In the genomic region with DNA sequence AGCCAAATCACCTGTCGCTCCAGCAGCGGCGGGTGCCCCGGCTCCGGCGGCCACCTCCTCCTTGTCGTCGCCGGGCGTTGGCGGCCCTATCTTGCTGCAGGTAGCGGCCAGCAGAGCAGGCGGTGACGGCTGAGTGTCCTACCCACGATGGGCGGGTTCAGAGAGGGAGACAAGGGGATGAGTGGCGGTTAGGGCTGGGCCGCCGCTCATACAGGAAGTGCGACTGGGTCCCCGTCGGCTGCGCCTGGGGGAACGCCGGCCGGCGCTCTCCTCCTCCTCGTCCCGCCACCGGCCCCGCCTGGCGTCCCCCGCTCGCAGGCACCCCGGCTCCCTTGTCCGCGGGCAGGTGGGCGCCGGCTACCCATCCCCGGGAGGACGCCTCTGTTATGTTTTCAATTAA, we compare ENCODE assay signal across 21 cellular contexts.
"Had no signal": no experiment of that assay in that cellular context is flagged by ENCODE, and none has a peak within 500 bp of the region (broad histone marks: within the 10 kb centered on the region; RNA-seq: fewer than 3 reads in every experiment).

No MANE protein-coding gene starts in this region.

- H3K27me3 Mint-ChIP-seq: activated B cell treated with CpG ODN at 0.5 μM for 24 hours; activated CD4-positive, alpha-beta T cell treated with anti-CD3 and anti-CD28 coated beads, Interleukin-2, amount 10 ng/mL, durations not matched to agents 24 days and 14 days; activated naive CD8-positive, alpha-beta T cell treated with anti-CD3 and anti-CD28 coated beads for 36 hours; stimulated activated naive CD8-positive, alpha-beta T cell treated with anti-CD3 and anti-CD28 coated beads, Interleukin-15, Interleukin-2, amounts not matched to agents 100 ng/mL and 50 ng/mL, for 24 hours; T-helper 17 cell had no signal

- FAIRE-seq: keratinocyte had no signal

- H3K4me3 Mint-ChIP-seq: activated B cell treated with CpG ODN at 0.5 μM for 24 hours; activated CD4-positive, alpha-beta T cell treated with anti-CD3 and anti-CD28 coated beads, Interleukin-2, amount 10 ng/mL, durations not matched to agents 24 days and 14 days; activated CD8-positive, alpha-beta T cell treated with anti-CD3 and anti-CD28 coated beads, Interleukin-2, amount 10 ng/mL, durations not matched to agents 7 days and 5 days; activated naive CD8-positive, alpha-beta T cell treated with anti-CD3 and anti-CD28 coated beads for 36 hours; natural killer cell; stimulated activated naive CD8-positive, alpha-beta T cell treated with anti-CD3 and anti-CD28 coated beads, Interleukin-15, Interleukin-2, amounts not matched to agents 100 ng/mL and 50 ng/mL, for 24 hours; T-helper 17 cell had no signal

- H3K4me1 ChIP-seq: body of pancreas, colonic mucosa, esophagus muscularis mucosa, left ventricle myocardium inferior had no signal

- H3K27me3 ChIP-seq: body of pancreas, colonic mucosa, esophagus muscularis mucosa had no signal

- H3K9me3 ChIP-seq: body of pancreas, colonic mucosa, esophagus muscularis mucosa, left ventricle myocardium inferior had no signal

- H3K4me1 Mint-ChIP-seq: activated B cell treated with CpG ODN at 0.5 μM for 24 hours; activated CD4-positive, alpha-beta T cell treated with anti-CD3 and anti-CD28 coated beads, Interleukin-2, amount 10 ng/mL, durations not matched to agents 24 days and 14 days; activated naive CD8-positive, alpha-beta T cell treated with anti-CD3 and anti-CD28 coated beads for 36 hours; natural killer cell; T-helper 17 cell had no signal

- H3K4me3 ChIP-seq: body of pancreas, colonic mucosa, esophagus muscularis mucosa, left ventricle myocardium inferior, skin epidermis had no signal

- DNase-seq: activated B cell treated with CpG ODN at 0.5 μM for 24 hours; activated CD4-positive, alpha-beta T cell treated with anti-CD3 and anti-CD28 coated beads, Interleukin-2, amount 10 ng/mL, durations not matched to agents 24 days and 14 days; activated CD8-positive, alpha-beta memory T cell treated with anti-CD3 and anti-CD28 coated beads, Interleukin-2, amount 50 U/mL, for 4 hours; activated CD8-positive, alpha-beta T cell treated with anti-CD3 and anti-CD28 coated beads, Interleukin-2, amount 10 ng/mL, durations not matched to agents 7 days and 5 days; activated gamma-delta T cell treated with Interleukin-2 at 50 U/mL for 16 hours; activated naive CD8-positive, alpha-beta T cell treated with anti-CD3 and anti-CD28 coated beads for 36 hours; activated T-cell treated with anti-CD3 and anti-CD28 coated beads, Interleukin-2, amount 50 U/mL, for 48 hours; amygdala; body of pancreas; caudate nucleus; colonic mucosa; left ventricle myocardium inferior; mesendoderm; natural killer cell; stimulated activated CD4-positive, alpha-beta T cell treated with anti-CD3 and anti-CD28 coated beads, Interleukin-4, amount 100 ng/mL, for 4 hours; stimulated activated CD8-positive, alpha-beta memory T cell treated with anti-CD3 and anti-CD28 coated beads, Interleukin-4, amount 100 ng/mL, for 48 hours; T-helper 17 cell had no signal

- ATAC-seq: activated CD8-positive, alpha-beta T cell treated with anti-CD3 and anti-CD28 coated beads, Interleukin-2, amount 10 ng/mL, durations not matched to agents 7 days and 5 days; body of pancreas; natural killer cell; T-helper 17 cell had no signal

- H3K9me3 Mint-ChIP-seq: activated naive CD8-positive, alpha-beta T cell treated with anti-CD3 and anti-CD28 coated beads for 36 hours had no signal

- H3K36me3 Mint-ChIP-seq: activated naive CD8-positive, alpha-beta T cell treated with anti-CD3 and anti-CD28 coated beads for 36 hours; natural killer cell had no signal

- H3K36me3 ChIP-seq: colonic mucosa, esophagus muscularis mucosa, left ventricle myocardium inferior had no signal

- H3K27ac Mint-ChIP-seq: activated B cell treated with CpG ODN at 0.5 μM for 24 hours; activated CD4-positive, alpha-beta T cell treated with anti-CD3 and anti-CD28 coated beads, Interleukin-2, amount 10 ng/mL, durations not matched to agents 24 days and 14 days; activated CD8-positive, alpha-beta T cell treated with anti-CD3 and anti-CD28 coated beads, Interleukin-2, amount 10 ng/mL, durations not matched to agents 7 days and 5 days; activated naive CD8-positive, alpha-beta T cell treated with anti-CD3 and anti-CD28 coated beads for 36 hours; natural killer cell; stimulated activated naive CD8-positive, alpha-beta T cell treated with anti-CD3 and anti-CD28 coated beads, Interleukin-15, Interleukin-2, amounts not matched to agents 100 ng/mL and 50 ng/mL, for 24 hours; T-helper 17 cell had no signal

- H3K27ac ChIP-seq: body of pancreas, colonic mucosa, esophagus muscularis mucosa, left ventricle myocardium inferior, skin epidermis had no signal
